ENCODE assay signal across 27 cellular contexts in genomic region chr9:14331120-14331519, GRCh38. TPM values are rescaled to one million over a fixed set of nuclear protein-coding genes. Genes with fewer than 3 reads are reported as not detected.
"Had no signal": no experiment of that assay in that cellular context is flagged by ENCODE, and none has a peak within 500 bp of the region (broad histone marks: within the 10 kb centered on the region; RNA-seq: fewer than 3 reads in every experiment).

No MANE protein-coding gene starts in this region.

- H3K36me3 ChIP-seq: Peyer's patch, WERI-Rb-1 had no signal

- H3K27me3 ChIP-seq: Peyer's patch had no signal

- DNase-seq: activated CD4-positive, alpha-beta memory T cell treated with anti-CD3 and anti-CD28 coated beads, Interleukin-2, amount 10 ng/mL, durations not matched to agents 7 days and 5 days; activated CD4-positive, alpha-beta T cell treated with anti-CD3 and anti-CD28 coated beads for 1 hour; activated CD4-positive, alpha-beta T cell treated with anti-CD3 and anti-CD28 coated beads for 48 hours; activated CD4-positive, CD25-positive, alpha-beta regulatory T cell; activated CD8-positive, alpha-beta memory T cell treated with anti-CD3 and anti-CD28 coated beads for 24 hours; activated CD8-positive, alpha-beta memory T cell treated with anti-CD3 and anti-CD28 coated beads, Interleukin-2, amount 10 ng/mL, durations not matched to agents 7 days and 5 days; activated CD8-positive, alpha-beta memory T cell treated with anti-CD3 and anti-CD28 coated beads, Interleukin-2, amount 50 U/mL, for 48 hours; activated effector memory CD4-positive, alpha-beta T cell treated with Interleukin-2 at 50 U/mL for 16 hours; activated naive CD4-positive, alpha-beta T cell treated with anti-CD3 and anti-CD28 coated beads, Interleukin-2, amount 10 ng/mL, durations not matched to agents 7 days and 5 days; activated naive CD8-positive, alpha-beta T cell treated with anti-CD3 and anti-CD28 coated beads, Interleukin-2, amount 50 U/mL, for 24 hours; activated T-cell treated with anti-CD3 and anti-CD28 coated beads, Interleukin-2, amount 50 U/mL, for 48 hours; Karpas-422; NCI-H1105; NCI-H1417 treated with DMSO at 0.1 percent for 48 hours; NCI-H1930; NCI-H2081 treated with DMSO at 0.1 percent for 48 hours; NCI-H345; NCI-H524 treated with DMSO at 0.1 percent for 48 hours; PC-3; Peyer's patch; RPMI8226; SIG-M5; SW 1271; T-helper 1 cell; T-helper 2 cell; T1000; WERI-Rb-1 had no signal

- H3K4me1 ChIP-seq: Peyer's patch had no signal

- H3K9me3 ChIP-seq: Peyer's patch had no signal

- H3K4me3 ChIP-seq: Peyer's patch had no signal

- ATAC-seq: activated CD8-positive, alpha-beta memory T cell treated with anti-CD3 and anti-CD28 coated beads, Interleukin-2, amount 10 ng/mL, durations not matched to agents 7 days and 5 days; activated naive CD8-positive, alpha-beta T cell treated with anti-CD3 and anti-CD28 coated beads, Interleukin-2, amount 50 U/mL, for 24 hours; PC-3 had no signal

- H3K27ac ChIP-seq: Peyer's patch, WERI-Rb-1 had no signal

RNA-seq across cellular contexts. Expression of gene NFIB, which starts 17.2 kb away (rescaled TPM):
- total RNA-seq: activated CD4-positive, alpha-beta memory T cell treated with anti-CD3 and anti-CD28 coated beads, Interleukin-2, amount 10 ng/mL, durations not matched to agents 7 days and 5 days; activated CD8-positive, alpha-beta memory T cell treated with anti-CD3 and anti-CD28 coated beads, Interleukin-2, amount 10 ng/mL, durations not matched to agents 7 days and 5 days had no signal
